Comparison of ENCODE assay signal across 12 cellular contexts in genomic region chr10:102435098-102435497, GRCh38. TPM values are rescaled to one million over a fixed set of nuclear protein-coding genes. Genes with fewer than 3 reads are reported as not detected.
DNase-seq lines count a peak whose midpoint lies in the region; ATAC-seq and TF ChIP-seq lines count a peak whose summit lies in the region.
"Had no signal": no experiment of that assay in that cellular context is flagged by ENCODE, and none has a peak within 500 bp of the region (broad histone marks: within the 10 kb centered on the region; RNA-seq: fewer than 3 reads in every experiment).

No MANE protein-coding gene starts in this region.

- DNase-seq in activated CD4-positive, alpha-beta T cell treated with anti-CD3 and anti-CD28 coated beads, Interleukin-2, amount 10 ng/mL, durations not matched to agents 24 days and 14 days: no peak
- DNase-seq in activated CD4-positive, alpha-beta T cell treated with anti-CD3 and anti-CD28 coated beads for 48 hours: no peak
- DNase-seq in activated naive CD4-positive, alpha-beta T cell treated with anti-CD3 and anti-CD28 coated beads, Interleukin-2, amount 50 U/mL, for 72 hours (ENCODE audit: low spot score in 2 of 2): no peak
- DNase-seq in GM19238 (ENCODE audit: insufficient read length, low spot score): no peak
- no peak for DNase-seq in prostate gland (ENCODE audit: low spot score)
- DNase-seq: activated gamma-delta T cell, NCI-H2171 had no signal

- peak overlapping the region; percentile 94 for H3K4me3 Mint-ChIP-seq in activated CD4-positive, alpha-beta T cell treated with anti-CD3 and anti-CD28 coated beads, Interleukin-2, amount 10 ng/mL, durations not matched to agents 24 days and 14 days

- ATAC-seq in activated naive CD4-positive, alpha-beta T cell treated with anti-CD3 and anti-CD28 coated beads, Interleukin-2, amount 50 U/mL, for 72 hours: no peak
- ATAC-seq in HG03025 (IDR thresholded peaks at IDR 0.05; ENCODE audit: low FRiP score, unreplicated experiment): no peak

- H3K27ac Mint-ChIP-seq in activated CD4-positive, alpha-beta T cell treated with anti-CD3 and anti-CD28 coated beads, Interleukin-2, amount 10 ng/mL, durations not matched to agents 24 days and 14 days: peak overlapping the region; percentile 91
- peak overlapping the region; percentile 81 to 84 for H3K27ac Mint-ChIP-seq in activated naive CD4-positive, alpha-beta T cell treated with anti-CD3 and anti-CD28 coated beads, Interleukin-2, amount 50 U/mL, for 72 hours

- intact Hi-C loops in activated CD4-positive, alpha-beta T cell treated with anti-CD3 and anti-CD28 coated beads, Interleukin-2, amount 10 ng/mL, durations not matched to agents 24 days and 14 days (cut with micrococcal nuclease): loop anchor here (1.0 to 10.0 kb wide), 3 partner anchors 41 to 210 kb away; partner anchors contain the start of gene TRIM8
- intact Hi-C loops in prostate gland (cut with DNase I): no loop called here

- no peak for TF ChIP-seq RAD21 in liver (IDR thresholded peaks at IDR 0.05)

- H3K36me3 ChIP-seq in liver (ENCODE audit: control insufficient read depth in 4 of 4, insufficient read depth in 3 of 4, low read depth in 1 of 4, low read length in 3 of 4): no peaks in the 10 kb centered on the region
- H3K36me3 ChIP-seq in subcutaneous abdominal adipose tissue (ENCODE audit: control insufficient read depth in 5 of 5, insufficient read depth in 5 of 5, low read length in 5 of 5): no peaks in the 10 kb centered on the region
- no peaks in the 10 kb centered on the region for H3K36me3 ChIP-seq in prostate gland

- WGBS in liver: 65% methylated on average over 5 of the region's 5 CpGs
- 49% methylated on average over 5 of the region's 5 CpGs for WGBS in prostate gland

- peaks cover 0 to 35% (median 28%) of the 10 kb centered on the region in 4 donors for H3K4me1 ChIP-seq in liver (ENCODE audit: control insufficient read depth in 4 of 4, insufficient read depth in 4 of 4, low read length in 3 of 4)
- peaks cover 6 to 33% (median 21%) of the 10 kb centered on the region in 5 donors for H3K4me1 ChIP-seq in subcutaneous abdominal adipose tissue (ENCODE audit: control insufficient read depth in 5 of 5, insufficient read depth in 5 of 5, low read length in 5 of 5)
- peaks cover 4% of the 10 kb centered on the region for H3K4me1 ChIP-seq in prostate gland (replicated peaks)

- H3K9ac ChIP-seq in liver (ENCODE audit: low read depth in 1 of 2, low read length in 2 of 2) (no peak overlapping the region), subcutaneous abdominal adipose tissue (ENCODE audit: low read length in 5 of 5) (peak overlapping the region in 1 of 5 donors; percentile 55)

- H3K9me3 ChIP-seq in liver (ENCODE audit: control insufficient read depth in 4 of 4, low read length in 3 of 4): no peaks in the 10 kb centered on the region
- H3K9me3 ChIP-seq in subcutaneous abdominal adipose tissue (ENCODE audit: control insufficient read depth in 5 of 5, low read length in 5 of 5): no peaks in the 10 kb centered on the region
- H3K9me3 ChIP-seq in prostate gland: no peaks in the 10 kb centered on the region

- TF ChIP-seq POLR2A in prostate gland (IDR thresholded peaks at IDR 0.05): no peak

- H3K9me3 Mint-ChIP-seq in activated CD4-positive, alpha-beta T cell treated with anti-CD3 and anti-CD28 coated beads, Interleukin-2, amount 10 ng/mL, durations not matched to agents 24 days and 14 days: no peaks in the 10 kb centered on the region
- H3K9me3 Mint-ChIP-seq in activated naive CD4-positive, alpha-beta T cell treated with anti-CD3 and anti-CD28 coated beads, Interleukin-2, amount 50 U/mL, for 72 hours: no peaks in the 10 kb centered on the region

- TF ChIP-seq CTCF in liver (IDR thresholded peaks at IDR 0.05; ENCODE audit: low read depth, low read length, missing input control) (no peak), prostate gland (IDR thresholded peaks at IDR 0.05) (no peak)

- no peaks in the 10 kb centered on the region for H3K27me3 Mint-ChIP-seq in activated CD4-positive, alpha-beta T cell treated with anti-CD3 and anti-CD28 coated beads, Interleukin-2, amount 10 ng/mL, durations not matched to agents 24 days and 14 days

- peaks cover 53% of the 10 kb centered on the region for H3K4me1 Mint-ChIP-seq in activated CD4-positive, alpha-beta T cell treated with anti-CD3 and anti-CD28 coated beads, Interleukin-2, amount 10 ng/mL, durations not matched to agents 24 days and 14 days

- H3K36me3 Mint-ChIP-seq in activated CD4-positive, alpha-beta T cell treated with anti-CD3 and anti-CD28 coated beads, Interleukin-2, amount 10 ng/mL, durations not matched to agents 24 days and 14 days (ENCODE audit: low read depth): peaks cover 19% of the 10 kb centered on the region
- H3K36me3 Mint-ChIP-seq in activated naive CD4-positive, alpha-beta T cell treated with anti-CD3 and anti-CD28 coated beads, Interleukin-2, amount 50 U/mL, for 72 hours: peaks cover 27 to 33% of the 10 kb centered on the region in 2 donors

- H3K27me3 ChIP-seq in liver (ENCODE audit: control insufficient read depth in 4 of 4, insufficient read depth in 4 of 4, low read length in 3 of 4): no peaks in the 10 kb centered on the region
- peaks cover 0 to 22% (median 12%) of the 10 kb centered on the region in 5 donors for H3K27me3 ChIP-seq in subcutaneous abdominal adipose tissue (ENCODE audit: control insufficient read depth in 5 of 5, insufficient read depth in 4 of 5, low read length in 5 of 5)
- H3K27me3 ChIP-seq in prostate gland (replicated peaks; ENCODE audit: insufficient read depth): no peaks in the 10 kb centered on the region

- H3K4me3 ChIP-seq in liver (ENCODE audit: low read depth in 1 of 3, low read length in 3 of 3) (peak overlapping the region in 1 of 3 donors; percentile 53), subcutaneous abdominal adipose tissue (ENCODE audit: low read depth in 1 of 5, low read length in 5 of 5) (peak overlapping the region in 3 of 5 donors; percentile 11 to 54 (median 16)), prostate gland (no peak overlapping the region)

- H3K27ac ChIP-seq in liver (ENCODE audit: low read depth in 1 of 2, low read length in 2 of 2) (peak overlapping the region; percentile 47 to 85), subcutaneous abdominal adipose tissue (ENCODE audit: low read depth, low read length) (no peak overlapping the region), prostate gland (no peak overlapping the region)

TF ChIP-seq in liver, 16 proteins besides CTCF, POLR2A, EP300 and RAD21:
- TF ChIP-seq EGR1 (IDR thresholded peaks at IDR 0.05; ENCODE audit: low read depth in 2 of 2): no peak
- TF ChIP-seq ZBTB33 (IDR thresholded peaks at IDR 0.05): no peak

RNA-seq across cellular contexts. Expression of gene CUEDC2, which starts 2.7 kb away (rescaled TPM):
- total RNA-seq in activated CD4-positive, alpha-beta T cell treated with anti-CD3 and anti-CD28 coated beads, Interleukin-2, amount 10 ng/mL, durations not matched to agents 24 days and 14 days: 64.2 and 67.6 TPM in 2 replicates
- total RNA-seq in activated naive CD4-positive, alpha-beta T cell treated with anti-CD3 and anti-CD28 coated beads, Interleukin-2, amount 50 U/mL, for 72 hours: 10 to 100 TPM; 38.7 to 73.9 TPM
- total RNA-seq in liver (10 to 100 TPM; 14.4 to 14.6 TPM), prostate gland (10 to 100 TPM; 70.2 to 81.7 TPM)
- 10 to 100 TPM; 33.6 to 36.1 TPM for polyA plus RNA-seq in liver

RNA-seq across cellular contexts. Expression of gene FBXL15, which starts 14.5 kb away (rescaled TPM):
- total RNA-seq in activated CD4-positive, alpha-beta T cell treated with anti-CD3 and anti-CD28 coated beads, Interleukin-2, amount 10 ng/mL, durations not matched to agents 24 days and 14 days: 14.0 and 16.4 TPM in 2 replicates
- total RNA-seq in activated naive CD4-positive, alpha-beta T cell treated with anti-CD3 and anti-CD28 coated beads, Interleukin-2, amount 50 U/mL, for 72 hours: 10 to 100 TPM; 12.9 to 27.4 TPM
- total RNA-seq in liver (1 to 10 TPM; 4.4 to 5.8 TPM), prostate gland (10 to 100 TPM; 22.2 to 36.3 TPM)
- 10 to 100 TPM; 14.3 to 14.4 TPM for polyA plus RNA-seq in liver

RNA-seq across cellular contexts. Expression of gene C10orf95, which starts 16.2 kb away (rescaled TPM):
- 0.33 and 0.52 TPM in 2 replicates for total RNA-seq in activated CD4-positive, alpha-beta T cell treated with anti-CD3 and anti-CD28 coated beads, Interleukin-2, amount 10 ng/mL, durations not matched to agents 24 days and 14 days
- total RNA-seq in activated naive CD4-positive, alpha-beta T cell treated with anti-CD3 and anti-CD28 coated beads, Interleukin-2, amount 50 U/mL, for 72 hours: under 1 TPM in 1 of 2 donors, not detected in 1; 0.30 TPM
- total RNA-seq in liver (under 1 TPM in 1 of 2 donors, not detected in 1; 0.09 TPM), prostate gland (1 to 10 TPM in 1 of 2 donors, under 1 TPM in 1; 0.85 to 3.7 TPM)
- polyA plus RNA-seq in liver: under 1 TPM in 1 of 2 donors, not detected in 1; 0.24 TPM
- total RNA-seq: fibroblast of villous mesenchyme had no signal
- polyA plus RNA-seq: neural cell had no signal

RNA-seq across cellular contexts. Expression of gene PSD, which starts 16.5 kb away (rescaled TPM):
- 10.4 and 12.1 TPM in 2 replicates for total RNA-seq in activated CD4-positive, alpha-beta T cell treated with anti-CD3 and anti-CD28 coated beads, Interleukin-2, amount 10 ng/mL, durations not matched to agents 24 days and 14 days
- total RNA-seq in activated naive CD4-positive, alpha-beta T cell treated with anti-CD3 and anti-CD28 coated beads, Interleukin-2, amount 50 U/mL, for 72 hours: 10 to 100 TPM in 1 of 2 donors, 1 to 10 TPM in 1; 8.7 to 13.3 TPM
- total RNA-seq in liver (under 1 TPM; 0.56 to 0.59 TPM), prostate gland (10 to 100 TPM in 1 of 2 donors, 1 to 10 TPM in 1; 1.0 to 10.9 TPM)
- 1 to 10 TPM in 1 of 2 donors, under 1 TPM in 1; 0.84 to 1.3 TPM for polyA plus RNA-seq in liver

RNA-seq across cellular contexts. Expression of gene NFKB2, which starts 39.6 kb away (rescaled TPM):
- 300 and 311 TPM in 2 replicates for total RNA-seq in activated CD4-positive, alpha-beta T cell treated with anti-CD3 and anti-CD28 coated beads, Interleukin-2, amount 10 ng/mL, durations not matched to agents 24 days and 14 days
- 100 to 1,000 TPM; 213 to 251 TPM for total RNA-seq in activated naive CD4-positive, alpha-beta T cell treated with anti-CD3 and anti-CD28 coated beads, Interleukin-2, amount 50 U/mL, for 72 hours
- total RNA-seq in liver: 1 to 10 TPM; 7.1 to 8.5 TPM
- 1 to 10 TPM; 1.8 to 7.2 TPM for polyA plus RNA-seq in liver
- total RNA-seq in prostate gland: 10 to 100 TPM; 22.5 to 40.4 TPM

Comparison
In these comparisons a context has a peak if more than half of its experiments do, and no peak if none do; other contexts are left out.
1. H3K27ac ChIP-seq: peak in liver (2 of 2); none in subcutaneous abdominal adipose tissue (single experiment) and prostate gland (0 of 2).
2. H3K4me3 ChIP-seq: peak in subcutaneous abdominal adipose tissue (3 of 5); none in prostate gland (0 of 2).